In genomic region chr12:38384816-38385491, GRCh38 we compare ENCODE assay signal across 11 cellular contexts.
DNase-seq lines count a peak whose midpoint lies in the region; ATAC-seq and TF ChIP-seq lines count a peak whose summit lies in the region.
"Had no signal": no experiment of that assay in that cellular context is flagged by ENCODE, and none has a peak within 500 bp of the region (broad histone marks: within the 10 kb centered on the region; RNA-seq: fewer than 3 reads in every experiment).

No MANE protein-coding gene starts in this region.

- no peak overlapping the region for H3K27ac ChIP-seq in OCI-LY1 (ENCODE audit: low read depth, low read length, poor library complexity, severe bottlenecking)
- H3K27ac ChIP-seq in upper lobe of left lung, result peak overlapping the region in 3 of 4 donors; percentile 26 to 64 (median 46)

- H3K9ac ChIP-seq in OCI-LY1 (ENCODE audit: low read length), result no peak overlapping the region

- H2AFZ ChIP-seq in OCI-LY1 (ENCODE audit: low read length), result no peak overlapping the region

- no peaks in the 10 kb centered on the region for H3K27me3 ChIP-seq in OCI-LY1 (ENCODE audit: insufficient read depth, low read length)
- H3K27me3 ChIP-seq in upper lobe of left lung, result no peaks in the 10 kb centered on the region

- H3K4me1 ChIP-seq in OCI-LY1 (ENCODE audit: insufficient read depth, low read length, severe bottlenecking), result no peaks in the 10 kb centered on the region
- no peaks in the 10 kb centered on the region for H3K4me1 ChIP-seq in upper lobe of left lung

- no peaks in the 10 kb centered on the region for H3K36me3 ChIP-seq in OCI-LY1 (ENCODE audit: insufficient read depth, low read length)
- no peaks in the 10 kb centered on the region for H3K36me3 ChIP-seq in upper lobe of left lung

- DNase-seq in NCI-H82 (lab: John Stamatoyannopoulos, UW) (peak; percentile 37), NCI-H82 treated with DMSO at 0.1 percent for 48 hours (lab: John Stamatoyannopoulos, UW; ENCODE audit: unreplicated experiment) (no peak), epithelial cell of proximal tubule (ENCODE audit: low read depth) (no peak), upper lobe of left lung (peak in 1 of 2 donors; percentile 74), DMS79 (lab: John Stamatoyannopoulos, UW) (no peak), omental fat pad (ENCODE audit: low spot score) (no peak)
- DNase-seq: activated T-cell treated with anti-CD3 and anti-CD28 coated beads for 4 hours; stimulated activated CD8-positive, alpha-beta memory T cell treated with anti-CD3 and anti-CD28 coated beads, Interleukin-4, amount 100 ng/mL, for 48 hours had no signal

- no peak overlapping the region for H3K4me2 ChIP-seq in OCI-LY1 (ENCODE audit: low read length)

- WGBS in upper lobe of left lung, 2 donors, result 76 to 88% methylated on average over 8 to 11 of the region's 11 CpGs

- no peaks in the 10 kb centered on the region for H4K20me1 ChIP-seq in OCI-LY1 (ENCODE audit: insufficient read depth, low read length)

- H3F3A ChIP-seq in OCI-LY1 (ENCODE audit: insufficient read depth, low read length), result no peaks in the 10 kb centered on the region

- H3K79me2 ChIP-seq in OCI-LY1 (ENCODE audit: insufficient read depth, low read length), result no peaks in the 10 kb centered on the region

- H3K9me2 ChIP-seq in OCI-LY1 (ENCODE audit: low read depth, low read length), result no peaks in the 10 kb centered on the region; the same call in 1 of the 2 replicates

- no peak for ATAC-seq in upper lobe of left lung (ENCODE audit: low FRiP score in 2 of 2)
- ATAC-seq in HG02588 (IDR thresholded peaks at IDR 0.05; ENCODE audit: unreplicated experiment), result no peak
- ATAC-seq in omental fat pad (ENCODE audit: low FRiP score), result no peak
- ATAC-seq: natural killer cell treated with Interleukin-12 subunit alpha and Interleukin-12 subunit beta and Interleukin-15 and Interleukin-18, amount 100 ng/mL, for 72 hours had no signal

- H3K9me3 ChIP-seq in OCI-LY1 (ENCODE audit: low read length) (no peaks in the 10 kb centered on the region), upper lobe of left lung (no peaks in the 10 kb centered on the region)

- TF ChIP-seq EP300 in upper lobe of left lung (IDR thresholded peaks at IDR 0.05), result peak in 1 of 4 donors; percentile 3

- no peak overlapping the region for H3K4me3 ChIP-seq in OCI-LY1 (ENCODE audit: low read depth, low read length, poor library complexity, severe bottlenecking)
- no peak overlapping the region for H3K4me3 ChIP-seq in epithelial cell of proximal tubule (ENCODE audit: low read depth, low read length)
- H3K4me3 ChIP-seq in upper lobe of left lung, result no peak overlapping the region

- TF ChIP-seq POLR2A in upper lobe of left lung (IDR thresholded peaks at IDR 0.05), result no peak

- peak; percentile 36 for TF ChIP-seq CTCF in OCI-LY1 (IDR thresholded peaks at IDR 0.05; ENCODE audit: low read length)
- TF ChIP-seq CTCF in epithelial cell of proximal tubule (conservative IDR thresholded peaks at IDR 0.05; ENCODE audit: low read depth, low read length), result peak; percentile 26
- TF ChIP-seq CTCF in upper lobe of left lung (IDR thresholded peaks at IDR 0.05), result peak in 1 of 6 experiments; percentile 35
- TF ChIP-seq CTCF in omental fat pad (IDR thresholded peaks at IDR 0.05), result no peak

Comparison
In these comparisons a context has a peak if more than half of its experiments do, and no peak if none do; other contexts are left out.
1. CTCF ChIP-seq: peak in OCI-LY1 (single experiment) and epithelial cell of proximal tubule (single experiment); none in omental fat pad (0 of 3).